Comparison of ENCODE assay signal across 13 cellular contexts in genomic region chr7:3109516-3109915, GRCh38.
"Had no signal": no experiment of that assay in that cellular context is flagged by ENCODE, and none has a peak within 500 bp of the region (broad histone marks: within the 10 kb centered on the region; RNA-seq: fewer than 3 reads in every experiment).

No MANE protein-coding gene starts in this region.

- H3K9ac ChIP-seq: parathyroid adenoma had no signal

- H3K36me3 ChIP-seq: thoracic aorta, WERI-Rb-1 had no signal

- H3K4me3 ChIP-seq: SK-N-MC, thoracic aorta had no signal

- H2AFZ ChIP-seq: parathyroid adenoma had no signal

- H3K27ac ChIP-seq: foreskin keratinocyte, parathyroid adenoma, SK-N-MC, thoracic aorta, WERI-Rb-1 had no signal

- H3K4me1 ChIP-seq: foreskin keratinocyte, parathyroid adenoma had no signal

- DNase-seq: activated gamma-delta T cell treated with Interleukin-2 at 50 U/mL for 16 hours; activated T-cell treated with anti-CD3 and anti-CD28 coated beads, Interleukin-2, amount 50 U/mL, for 1 hour; aorta; effector memory CD4-positive, alpha-beta T cell; foreskin keratinocyte; retina; stimulated activated CD4-positive, alpha-beta T cell treated with anti-CD3 and anti-CD28 coated beads, Interleukin-12 subunit alpha, Interleukin-12 subunit beta, amount 100 ng/mL, for 4 hours; T-helper 1 cell; WERI-Rb-1 had no signal

- H3K9me3 ChIP-seq: thoracic aorta had no signal

- H3K27me3 ChIP-seq: foreskin keratinocyte had no signal

- FAIRE-seq: bronchial epithelial cell had no signal
